2 cellular contexts compared by ENCODE assay signal in the genomic region with DNA sequence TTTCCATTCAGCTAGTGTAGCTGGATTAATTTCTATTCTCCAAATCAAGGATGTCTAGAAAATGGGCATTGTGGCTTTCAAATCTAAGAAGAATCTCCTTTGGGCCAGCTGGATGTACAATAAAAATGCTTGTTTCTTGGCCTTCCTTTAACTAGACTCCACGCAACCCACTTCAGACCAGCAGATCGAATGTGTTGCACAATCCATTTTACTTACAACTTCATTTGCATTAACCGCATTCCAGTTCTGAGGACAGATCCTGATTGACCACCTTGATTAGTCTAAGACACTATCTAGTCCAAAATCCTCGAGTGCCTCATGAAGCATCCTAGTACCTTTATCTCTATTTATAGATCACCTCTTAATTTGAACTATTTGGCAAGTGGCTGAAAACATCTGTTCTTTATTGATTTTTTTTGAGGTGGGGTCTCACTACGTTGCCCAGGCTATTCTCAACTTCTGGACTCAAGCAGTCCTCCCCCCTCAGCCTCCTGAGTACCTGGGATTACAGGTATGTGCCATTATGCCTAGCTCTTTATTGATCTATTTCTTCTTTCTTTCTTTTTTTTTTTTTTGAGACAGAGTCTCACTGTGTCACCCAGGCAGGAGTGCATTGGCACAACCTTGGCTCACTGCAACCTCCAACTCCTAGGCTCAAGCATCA.
TF ChIP-seq lines count a peak whose summit lies in the region.

No MANE protein-coding gene starts in this region.

TF ChIP-seq in IMR-90, 13 proteins besides CTCF, POLR2A, EP300 and RAD21:
- TF ChIP-seq CEBPB (IDR thresholded peaks at IDR 0.05; ENCODE audit: low read depth, low read length): peak; percentile 71
- no peak for TF ChIP-seq USF2 (IDR thresholded peaks at IDR 0.05; ENCODE audit: low read depth, low read length)

TF ChIP-seq in WTC11, 78 proteins besides CTCF, POLR2A, EP300 and RAD21:
- TF ChIP-seq AR (CRISPR knock-in tag; IDR thresholded peaks at IDR 0.05) (no peak), ZNF121 (CRISPR knock-in tag; IDR thresholded peaks at IDR 0.05) (peak; percentile 62; the same call in 1 of the 2 replicates), SMAD4 (CRISPR knock-in tag; IDR thresholded peaks at IDR 0.05) (no peak)
